ENCODE assay signal across 8 cellular contexts in genomic region chr14:23154876-23155587, GRCh38. TPM values are rescaled to one million over a fixed set of nuclear protein-coding genes. Genes with fewer than 3 reads are reported as not detected.
DNase-seq lines count a peak whose midpoint lies in the region; ATAC-seq, FAIRE-seq and TF ChIP-seq lines count a peak whose summit lies in the region.

No MANE protein-coding gene starts in this region.

- no peak for FAIRE-seq in bronchial epithelial cell (lab: Jason Lieb, UNC)

- peak in 1 of 4 donors; percentile 62 for TF ChIP-seq POLR2A in stomach (IDR thresholded peaks at IDR 0.05)

- H3K4me1 ChIP-seq in ACC112 (ENCODE audit: control insufficient read depth, insufficient read depth, low read length, unreplicated experiment) (peaks cover 23% of the 10 kb centered on the region), HUES64 (ENCODE audit: insufficient read depth, low read length) (peaks cover 30% of the 10 kb centered on the region), stomach (peaks cover 28 to 70% (median 42%) of the 10 kb centered on the region in 4 donors)

- 69% methylated on average over 9 of the region's 12 CpGs for WGBS in HUES64
- WGBS in stomach, 5 donors: 13 to 20% (median 18%) methylated on average over 12 of the region's 12 CpGs

- H3K27ac ChIP-seq in ACC112 (ENCODE audit: low read depth, low read length): peak overlapping the region; percentile 76
- H3K27ac ChIP-seq in HUES64 (ENCODE audit: low read depth, low read length): peak overlapping the region; percentile 76
- H3K27ac ChIP-seq in stomach: peak overlapping the region; percentile 88 to 94 (median 93)

- H3K9me3 ChIP-seq in HUES64 (ENCODE audit: insufficient read depth, low read depth, low read length) (no peaks in the 10 kb centered on the region), stomach (no peaks in the 10 kb centered on the region)

- H3K36me3 ChIP-seq in ACC112 (ENCODE audit: insufficient read depth, low read length): no peaks in the 10 kb centered on the region
- H3K36me3 ChIP-seq in HUES64 (ENCODE audit: insufficient read depth, low read length): peaks cover 36% of the 10 kb centered on the region
- no peaks in the 10 kb centered on the region for H3K36me3 ChIP-seq in bronchial epithelial cell (ENCODE audit: control insufficient read depth, insufficient read depth, low read length)
- H3K36me3 ChIP-seq in stomach: peaks cover 0 to 24% (median 9%) of the 10 kb centered on the region in 4 donors

- H3K27me3 ChIP-seq in ACC112 (ENCODE audit: insufficient read depth, low read length) (no peaks in the 10 kb centered on the region), HUES64 (ENCODE audit: insufficient read depth, low read length) (no peaks in the 10 kb centered on the region), bronchial epithelial cell (ENCODE audit: control insufficient read depth, insufficient read depth, low read length) (no peaks in the 10 kb centered on the region), stomach (no peaks in the 10 kb centered on the region)

- H3K9ac ChIP-seq in HUES64 (ENCODE audit: low read depth, low read length): peak overlapping the region; percentile 12; the same call in 1 of the 2 replicates

- H3K4me3 ChIP-seq in ACC112 (ENCODE audit: low read depth, low read length): peak overlapping the region; percentile 71
- H3K4me3 ChIP-seq in HUES64 (ENCODE audit: low read length): no peak overlapping the region
- no peak overlapping the region for H3K4me3 ChIP-seq in bronchial epithelial cell (ENCODE audit: low read depth, low read length)
- peak overlapping the region in 2 of 4 donors; percentile 25 to 32 for H3K4me3 ChIP-seq in stomach

- peak overlapping the region; percentile 88 for H2AFZ ChIP-seq in ACC112 (ENCODE audit: low read length, unreplicated experiment)

- TF ChIP-seq CTCF in bronchial epithelial cell (IDR thresholded peaks at IDR 0.05; ENCODE audit: insufficient read depth, low read length, severe bottlenecking): no peak
- TF ChIP-seq CTCF in stomach (IDR thresholded peaks at IDR 0.05): no peak

- TF ChIP-seq EP300 in stomach (IDR thresholded peaks at IDR 0.05): no peak

- intact Hi-C loops in stomach (cut with DNase I; ENCODE audit: low total_unique reads): no loop called here

- peak; percentile 88 for DNase-seq in bronchial epithelial cell (ENCODE audit: low read depth)
- DNase-seq in kidney tubule cell (ENCODE audit: low spot score): peak; percentile 85
- DNase-seq in stomach: peak; percentile 89
- DNase-seq in COR-L47 (lab: John Stamatoyannopoulos, UW): no peak
- no peak for DNase-seq in stimulated activated CD4-positive, alpha-beta T cell treated with anti-CD3 and anti-CD28 coated beads, Interleukin-1b, Interleukin-23, amount 100 ng/mL, for 48 hours

- no peak for ATAC-seq in GM19397 (IDR thresholded peaks at IDR 0.05; ENCODE audit: unreplicated experiment)

- H3K79me2 ChIP-seq in ACC112 (ENCODE audit: control insufficient read depth, insufficient read depth, low read length, unreplicated experiment): no peaks in the 10 kb centered on the region

RNA-seq across cellular contexts. Expression of gene SLC7A8, which starts 28.4 kb away (rescaled TPM):
- 126 TPM for polyA plus RNA-seq in HUES64 (2013, experiment 1 of 2)
- polyA plus RNA-seq in HUES64 (2013, experiment 2 of 2): 141 TPM
- 1.1 and 9.0 TPM in 2 replicates for total RNA-seq in bronchial epithelial cell
- total RNA-seq in stomach: 100 to 1,000 TPM in 1 of 5 donors, 10 to 100 TPM in 3, 1 to 10 TPM in 1; 1.2 to 102 (median 43.7) TPM
- polyA plus RNA-seq in stomach: 10 to 100 TPM; 22.1 to 33.9 (median 22.4) TPM

RNA-seq across cellular contexts. Expression of gene CEBPE, which starts 36.0 kb away (rescaled TPM):
- not detected for polyA plus RNA-seq in HUES64 (2013, experiment 1 of 2)
- not detected for polyA plus RNA-seq in HUES64 (2013, experiment 2 of 2)
- not detected in 2 replicates for total RNA-seq in bronchial epithelial cell
- total RNA-seq in stomach: not detected
- under 1 TPM in 1 of 3 donors, not detected in 2; 0.37 TPM for polyA plus RNA-seq in stomach

RNA-seq across cellular contexts. Expression of gene CIROP, which starts 50.2 kb away (rescaled TPM):
- not detected for polyA plus RNA-seq in HUES64 (2013, experiment 1 of 2)
- polyA plus RNA-seq in HUES64 (2013, experiment 2 of 2): not detected
- not detected in 2 replicates for total RNA-seq in bronchial epithelial cell
- total RNA-seq in stomach: not detected
- polyA plus RNA-seq in stomach: not detected

RNA-seq across cellular contexts. Expression of gene C14orf119, which starts 59.7 kb away (rescaled TPM):
- polyA plus RNA-seq in HUES64 (2013, experiment 1 of 2): 73.8 TPM
- 68.3 TPM for polyA plus RNA-seq in HUES64 (2013, experiment 2 of 2)
- total RNA-seq in bronchial epithelial cell: 51.9 and 59.1 TPM in 2 replicates
- 10 to 100 TPM in 2 of 5 donors, 1 to 10 TPM in 2, not detected in 1; 1.8 to 25.2 (median 14.0) TPM for total RNA-seq in stomach
- polyA plus RNA-seq in stomach: 10 to 100 TPM; 27.4 to 51.8 (median 49.8) TPM

Comparison
In these comparisons a context has a peak if more than half of its experiments do, and no peak if none do; other contexts are left out.
1. DNase-seq: peak in bronchial epithelial cell (single experiment), kidney tubule cell (single experiment) and stomach (single experiment); none in COR-L47 (single experiment) and stimulated activated CD4-positive, alpha-beta T cell treated with anti-CD3 and anti-CD28 coated beads, Interleukin-1b, Interleukin-23, amount 100 ng/mL, for 48 hours (single experiment).
2. Peak in every context shown above with its lines, with median percentiles within 50 percentile points of each other: H3K27ac ChIP-seq.